ENCODE assay signal across 7 cellular contexts in genomic region chr7:111202321-111202720, GRCh38.
"Had no signal": no experiment of that assay in that cellular context is flagged by ENCODE, and none has a peak within 500 bp of the region (broad histone marks: within the 10 kb centered on the region; RNA-seq: fewer than 3 reads in every experiment).

No MANE protein-coding gene starts in this region.

- H3K27ac ChIP-seq: HL-60 had no signal

- ATAC-seq: HepG2, K562 had no signal

- H3K4me3 Mint-ChIP-seq: IgD-negative memory B cell had no signal

- H3K4me3 ChIP-seq: K562 had no signal

- DNase-seq: IMR-90, KBM-7, KG1 had no signal

- H3K27me3 Mint-ChIP-seq: IgD-negative memory B cell had no signal
